ENCODE assay signal across 33 cellular contexts in the genomic region with DNA sequence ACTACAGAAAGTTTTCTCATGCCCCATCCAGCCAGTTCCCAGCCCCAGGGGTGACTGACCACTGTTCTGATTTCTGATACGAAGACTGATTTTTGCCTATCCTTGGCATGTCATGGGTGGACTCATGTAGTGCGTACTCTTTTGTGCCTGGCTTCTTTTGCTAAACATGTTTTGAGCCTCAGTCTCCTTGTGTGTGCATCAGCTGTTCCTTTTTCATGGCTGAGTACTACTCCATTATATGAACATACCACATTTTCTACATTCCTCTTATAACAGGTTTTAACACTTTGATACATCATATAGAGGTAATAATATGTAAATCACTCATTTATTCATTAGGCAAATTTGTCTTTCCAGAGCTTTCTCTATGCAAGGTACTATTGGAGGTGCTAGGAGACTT.
"Had no signal": no experiment of that assay in that cellular context is flagged by ENCODE, and none has a peak within 500 bp of the region (broad histone marks: within the 10 kb centered on the region; RNA-seq: fewer than 3 reads in every experiment).

No MANE protein-coding gene starts in this region.

- H3K36me3 ChIP-seq: adrenal gland, ascending aorta, brain microvascular endothelial cell, breast epithelium, cardiac muscle cell had no signal

- ATAC-seq: activated naive CD4-positive, alpha-beta T cell treated with anti-CD3 and anti-CD28 coated beads, Interleukin-2, amount 50 U/mL, for 72 hours; activated naive CD8-positive, alpha-beta T cell treated with anti-CD3 and anti-CD28 coated beads, Interleukin-2, amount 50 U/mL, for 24 hours; activated T-cell treated with anti-CD3 and anti-CD28 coated beads, Interleukin-2, amount 50 U/mL, for 4 hours; activated T-cell treated with anti-CD3 and anti-CD28 coated beads, Interleukin-2, amount 50 U/mL, for 72 hours; activated T-helper 17 cell treated with anti-CD3 and anti-CD28 coated beads, Interleukin-2, amount 50 U/mL, for 72 hours; body of pancreas had no signal

- H3K27me3 ChIP-seq: adrenal gland, ascending aorta, body of pancreas, brain microvascular endothelial cell, breast epithelium, cardiac muscle cell had no signal

- DNase-seq: activated effector memory CD4-positive, alpha-beta T cell treated with anti-CD3 and anti-CD28 coated beads, Interleukin-2, amount 50 U/mL, for 16 hours; activated effector memory CD4-positive, alpha-beta T cell treated with Interleukin-2 at 50 U/mL for 16 hours; activated gamma-delta T cell; activated gamma-delta T cell treated with Interleukin-2 at 50 U/mL for 16 hours; activated naive CD4-positive, alpha-beta T cell; activated naive CD4-positive, alpha-beta T cell treated with anti-CD3 and anti-CD28 coated beads for 36 hours; activated naive CD4-positive, alpha-beta T cell treated with anti-CD3 and anti-CD28 coated beads, Interleukin-2, amount 10 ng/mL, durations not matched to agents 7 days and 5 days; activated naive CD4-positive, alpha-beta T cell treated with anti-CD3 and anti-CD28 coated beads, Interleukin-2, amount 50 U/mL, for 16 hours; activated naive CD4-positive, alpha-beta T cell treated with Interleukin-2 at 50 U/mL for 16 hours; activated naive CD8-positive, alpha-beta T cell treated with anti-CD3 and anti-CD28 coated beads for 36 hours; activated naive CD8-positive, alpha-beta T cell treated with anti-CD3 and anti-CD28 coated beads, Interleukin-2, amount 10 ng/mL, durations not matched to agents 7 days and 5 days; activated naive CD8-positive, alpha-beta T cell treated with anti-CD3 and anti-CD28 coated beads, Interleukin-2, amount 50 U/mL, for 24 hours; activated T-cell treated with anti-CD3 and anti-CD28 coated beads, Interleukin-2, amount 50 U/mL, for 24 hours; activated T-cell treated with anti-CD3 and anti-CD28 coated beads, Interleukin-2, amount 50 U/mL, for 4 hours; activated T-cell treated with anti-CD3 and anti-CD28 coated beads, Interleukin-2, amount 50 U/mL, for 48 hours; activated T-cell treated with anti-CD3 and anti-CD28 coated beads, Interleukin-2, amount 50 U/mL, for 72 hours; adrenal gland; amniotic stem cell; amygdala; anterior cingulate cortex; aorta; body of pancreas; brain microvascular endothelial cell; caudate nucleus; central memory CD4-positive, alpha-beta T cell; cerebellar nuclear complex had no signal

- FAIRE-seq: astrocyte, bronchial epithelial cell had no signal

- H3K9me3 ChIP-seq: adrenal gland, ascending aorta, body of pancreas had no signal

- H3K27ac ChIP-seq: adrenal gland, ascending aorta, body of pancreas, brain microvascular endothelial cell, breast epithelium, cardiac muscle cell had no signal

- H3K4me3 ChIP-seq: adrenal gland, ascending aorta, body of pancreas, breast epithelium, cardiac muscle cell had no signal

- H3K4me1 ChIP-seq: adrenal gland, ascending aorta, body of pancreas, breast epithelium had no signal
